Comparison of ENCODE assay signal across 1 cellular context in the genomic region with DNA sequence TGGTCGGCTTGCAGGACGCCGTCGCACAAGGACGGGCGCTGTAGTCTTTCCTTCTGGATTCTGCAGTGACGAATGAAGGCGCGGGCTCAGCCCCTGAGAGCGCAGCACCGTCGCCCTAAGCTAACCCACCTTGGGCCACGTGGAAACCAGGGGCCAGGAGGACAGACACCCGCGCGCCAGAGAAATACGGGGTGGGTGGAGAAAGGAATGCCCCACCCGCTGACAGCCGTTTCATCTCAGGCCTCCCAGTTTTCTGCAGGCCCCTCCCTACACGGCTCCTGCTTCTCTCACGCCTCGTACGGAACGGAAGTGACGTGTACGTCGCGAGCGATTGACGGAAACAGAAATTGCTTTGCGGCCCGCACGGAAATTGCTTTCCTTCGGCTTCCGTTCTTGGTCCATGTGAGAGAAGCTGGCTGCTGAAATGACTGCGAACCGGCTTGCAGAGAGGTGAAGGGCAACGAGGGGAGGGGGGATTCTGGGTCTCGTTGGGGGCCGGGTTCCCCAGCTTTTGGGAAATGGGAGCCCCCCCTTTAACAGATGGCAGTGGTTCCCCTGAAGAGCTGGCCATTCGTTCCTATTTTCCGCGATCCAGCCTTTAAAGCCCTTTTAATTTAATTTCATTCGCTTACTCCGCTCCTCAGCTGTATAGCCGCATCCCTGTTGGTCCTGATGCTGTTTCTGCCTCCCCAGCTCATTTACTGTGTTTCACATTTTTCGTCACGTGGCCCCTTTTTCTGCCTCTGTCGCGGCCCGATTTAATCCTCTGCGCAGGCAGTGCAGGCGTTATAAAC.
A peak's percentile ranks its signal among the peaks of the same experiment; 100 is the strongest.
TF ChIP-seq lines count a peak whose summit lies in the region.

Gene UTP14A, plus strand, starts transcription at position 378 of the 794 bp plus-strand sequence. Its CDS starts 47 bp downstream, at position 425.

TF ChIP-seq in K562, 482 proteins besides CTCF, POLR2A, EP300 and RAD21 (continued from another document):
- TF ChIP-seq ZNF407 (IDR thresholded peaks at IDR 0.05; ENCODE audit: low read depth), result peak; percentile 86
- TF ChIP-seq MCM5 (IDR thresholded peaks at IDR 0.05; ENCODE audit: low read depth), result no peak
- no peak for TF ChIP-seq KLF10 (CRISPR knock-in tag; IDR thresholded peaks at IDR 0.05)
- TF ChIP-seq BDP1 (IDR thresholded peaks at IDR 0.05; ENCODE audit: insufficient read depth, insufficient read length), result no peak
- no peak for TF ChIP-seq UBTF (IDR thresholded peaks at IDR 0.05; ENCODE audit: borderline replicate concordance in 1 of 2, low read depth in 2 of 2, low read length in 2 of 2)
- TF ChIP-seq, protein P1, sequence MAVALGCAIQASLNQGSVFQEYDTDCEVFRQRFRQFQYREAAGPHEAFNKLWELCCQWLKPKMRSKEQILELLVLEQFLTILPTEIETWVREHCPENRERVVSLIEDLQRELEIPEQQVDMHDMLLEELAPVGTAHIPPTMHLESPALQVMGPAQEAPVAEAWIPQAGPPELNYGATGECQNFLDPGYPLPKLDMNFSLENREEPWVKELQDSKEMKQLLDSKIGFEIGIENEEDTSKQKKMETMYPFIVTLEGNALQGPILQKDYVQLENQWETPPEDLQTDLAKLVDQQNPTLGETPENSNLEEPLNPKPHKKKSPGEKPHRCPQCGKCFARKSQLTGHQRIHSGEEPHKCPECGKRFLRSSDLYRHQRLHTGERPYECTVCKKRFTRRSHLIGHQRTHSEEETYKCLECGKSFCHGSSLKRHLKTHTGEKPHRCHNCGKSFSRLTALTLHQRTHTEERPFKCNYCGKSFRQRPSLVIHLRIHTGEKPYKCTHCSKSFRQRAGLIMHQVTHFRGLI (CRISPR knock-in tag; IDR thresholded peaks at IDR 0.05), result no peak
- TF ChIP-seq HOMEZ (CRISPR knock-in tag; IDR thresholded peaks at IDR 0.05), result no peak
- TF ChIP-seq GABPB1 (CRISPR knock-in tag; IDR thresholded peaks at IDR 0.05), result peak; percentile 95
- TF ChIP-seq CTBP1 (IDR thresholded peaks at IDR 0.05; ENCODE audit: borderline replicate concordance), result peak; percentile 44; the same call in 1 of the 2 replicates
- no peak for TF ChIP-seq SNIP1 (IDR thresholded peaks at IDR 0.05; ENCODE audit: low read depth)
- no peak for TF ChIP-seq ZNF174 (CRISPR knock-in tag; IDR thresholded peaks at IDR 0.05)
- TF ChIP-seq MCM3 (IDR thresholded peaks at IDR 0.05), result no peak
- peak; percentile 72 for TF ChIP-seq TBP (optimal IDR thresholded peaks at IDR 0.05; ENCODE audit: low read depth, low read length)
- TF ChIP-seq KDM2B (CRISPR knock-in tag; IDR thresholded peaks at IDR 0.05), result no peak
- TF ChIP-seq STAG1 (CRISPR knock-in tag; IDR thresholded peaks at IDR 0.05; ENCODE audit: borderline replicate concordance), result no peak
- TF ChIP-seq ZNF445 (CRISPR knock-in tag; IDR thresholded peaks at IDR 0.05; ENCODE audit: low read depth), result no peak
- TF ChIP-seq MCM7 (IDR thresholded peaks at IDR 0.05), result no peak
- TF ChIP-seq ETV5 (CRISPR knock-in tag; IDR thresholded peaks at IDR 0.05; ENCODE audit: low read depth), result peak; percentile 65
- TF ChIP-seq SREBF1 (IDR thresholded peaks at IDR 0.05; ENCODE audit: borderline replicate concordance, low read depth, low read length), result no peak
